ENCODE assay signal across 8 cellular contexts in genomic region chr1:21622466-21623315, GRCh38. TPM values are rescaled to one million over a fixed set of nuclear protein-coding genes. Genes with fewer than 3 reads are reported as not detected.
DNase-seq lines count a peak whose midpoint lies in the region; ATAC-seq and TF ChIP-seq lines count a peak whose summit lies in the region.

No MANE protein-coding gene starts in this region.

- H3K27me3 Mint-ChIP-seq in Calu3 (ENCODE audit: unreplicated experiment): no peaks in the 10 kb centered on the region

- DNase-seq in Calu3 (peak; percentile 75), Peyer's patch (peak in 2 of 3 donors; percentile 70 to 82), astrocyte of the cerebellum (ENCODE audit: low read depth) (no peak), left lung (peak in 1 of 2 donors; percentile 89), NCI-H2227 (lab: John Stamatoyannopoulos, UW; ENCODE audit: unreplicated experiment) (no peak), posterior vena cava (ENCODE audit: low spot score) (no peak), HAP-1 (ENCODE audit: low spot score in 2 of 2) (no peak)
- DNase-seq in stimulated activated CD8-positive, alpha-beta memory T cell treated with anti-CD3 and anti-CD28 coated beads, Interleukin-4, amount 100 ng/mL, for 24 hours (ENCODE audit: low read depth): peak; percentile 32

- TF ChIP-seq POLR2A in Peyer's patch (IDR thresholded peaks at IDR 0.05): no peak

- H3K27ac ChIP-seq in Peyer's patch: peak overlapping the region in 3 of 4 donors; percentile 25 to 73 (median 60)
- H3K27ac ChIP-seq in left lung: peak overlapping the region; percentile 16 to 37

- H3K36me3 Mint-ChIP-seq in Calu3 (ENCODE audit: insufficient read depth, unreplicated experiment): peaks cover 29% of the 10 kb centered on the region

- H3K36me3 ChIP-seq in Peyer's patch (no peaks in the 10 kb centered on the region), left lung (no peaks in the 10 kb centered on the region), HAP-1 (replicated peaks) (no peaks in the 10 kb centered on the region)

- intact Hi-C loops in Calu3 (cut with micrococcal nuclease; ENCODE audit: unreplicated experiment) (no loop called here), left lung (cut with DNase I) (no loop called here), posterior vena cava (cut with DNase I) (no loop called here)

- no peaks in the 10 kb centered on the region for H3K9me3 Mint-ChIP-seq in Calu3 (ENCODE audit: low read depth, unreplicated experiment)

- H3K4me1 ChIP-seq in Peyer's patch (peaks cover 0 to 7% (median 0%) of the 10 kb centered on the region in 4 donors), left lung (peaks cover 0 to 8% of the 10 kb centered on the region in 2 donors), HAP-1 (no peaks in the 10 kb centered on the region)

- H3K4me3 ChIP-seq in Peyer's patch: peak overlapping the region in 3 of 4 donors; percentile 32 to 64 (median 53)
- H3K4me3 ChIP-seq in astrocyte of the cerebellum (ENCODE audit: low read depth, low read length): peak overlapping the region; percentile 26
- peak overlapping the region in 1 of 2 donors; percentile 15 for H3K4me3 ChIP-seq in left lung
- no peak overlapping the region for H3K4me3 ChIP-seq in HAP-1

- H3K4me1 Mint-ChIP-seq in Calu3 (ENCODE audit: low read depth, unreplicated experiment): peaks cover 28% of the 10 kb centered on the region

- in situ Hi-C loops in astrocyte of the cerebellum (cut with HindIII; ENCODE audit: low sequenced_read_pairs) (no loop called here), HAP-1 (cut with MboI; ENCODE audit: low sequenced_read_pairs) (no loop called here)

- H3K27me3 ChIP-seq in Peyer's patch (no peaks in the 10 kb centered on the region), left lung (peaks cover 5 to 62% of the 10 kb centered on the region in 2 donors), HAP-1 (ENCODE audit: low read depth) (no peaks in the 10 kb centered on the region)

- ATAC-seq in left lung: peak; percentile 66

- TF ChIP-seq CTCF in Calu3 (IDR thresholded peaks at IDR 0.05; ENCODE audit: unreplicated experiment) (no peak), Peyer's patch (IDR thresholded peaks at IDR 0.05) (no peak), astrocyte of the cerebellum (IDR thresholded peaks at IDR 0.05; ENCODE audit: low read depth, low read length, missing control alignments) (no peak), left lung (IDR thresholded peaks at IDR 0.05) (no peak)

- CTCF ChIA-PET in Calu3 (lab: Charles Lee): interaction anchor here (0.8 to 1.4 kb wide), 3 partner anchors 16 to 39 kb away, joined by 3 to 4 read pairs (median 3); no protein-coding TSS in a partner anchor

- H3K9me3 ChIP-seq in Peyer's patch (no peaks in the 10 kb centered on the region), left lung (no peaks in the 10 kb centered on the region), HAP-1 (no peaks in the 10 kb centered on the region)

- H3K27ac Mint-ChIP-seq in Calu3 (ENCODE audit: unreplicated experiment): peak overlapping the region; percentile 79

- BruUV-seq in Calu3 (replicated peaks; lab: Mats Ljungman, UMichigan): no TSS peak

- peak overlapping the region; percentile 48 for H3K4me3 Mint-ChIP-seq in Calu3 (ENCODE audit: low read depth, unreplicated experiment)

RNA-seq across cellular contexts. Expression of gene RAP1GAP, which starts 46.5 kb away (rescaled TPM):
- total RNA-seq in Calu3 (2022) (23.8 and 26.8 TPM in 2 replicates), Peyer's patch (10 to 100 TPM; 32.2 to 65.3 (median 57.0) TPM), left lung (10 to 100 TPM; 20.7 to 44.2 TPM), posterior vena cava (1 to 10 TPM in 1 of 2 donors, under 1 TPM in 1; 0.38 to 1.2 TPM)

Comparison
In these comparisons a context has a peak if more than half of its experiments do, and no peak if none do; other contexts are left out.
1. DNase-seq: peak in Calu3 (single experiment), Peyer's patch (2 of 3) and stimulated activated CD8-positive, alpha-beta memory T cell treated with anti-CD3 and anti-CD28 coated beads, Interleukin-4, amount 100 ng/mL, for 24 hours (single experiment); none in astrocyte of the cerebellum (single experiment), NCI-H2227 (single experiment), posterior vena cava (single experiment) and HAP-1 (0 of 2).
2. RNA of gene RAP1GAP, which starts 46.5 kb away (total RNA-seq): 32.2 to 65.3 TPM in Peyer's patch, 20.7 to 44.2 TPM in left lung and 23.8 to 26.8 TPM in Calu3; 0.38 to 1.2 TPM in posterior vena cava; every median in the first group is over 4 times any median in the second.